In the genomic region with DNA sequence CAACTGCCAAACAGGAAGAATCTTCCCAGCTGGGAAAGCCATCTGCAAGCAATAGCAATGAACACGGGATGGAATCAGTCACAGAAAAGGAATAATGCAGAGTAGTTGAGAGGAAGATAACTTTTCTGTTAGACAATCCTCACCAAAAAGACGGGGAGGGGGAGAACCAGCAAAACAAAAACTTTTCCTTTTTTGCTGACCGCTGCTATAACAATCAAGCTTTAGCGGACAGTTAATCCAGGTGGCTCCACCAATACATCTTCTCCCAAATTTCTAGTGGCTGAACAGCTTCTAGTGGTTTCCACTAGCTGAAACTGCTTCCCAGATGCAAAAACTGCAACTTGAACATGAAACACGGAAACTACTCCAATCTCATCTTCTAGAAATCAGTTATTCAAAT, we compare ENCODE assay signal across 8 cellular contexts. TPM values are rescaled to one million over a fixed set of nuclear protein-coding genes. Genes with fewer than 3 reads are reported as not detected.
DNase-seq lines count a peak whose midpoint lies in the region; ATAC-seq and TF ChIP-seq lines count a peak whose summit lies in the region.

No MANE protein-coding gene starts in this region.

- peak overlapping the region; percentile 91 to 95 (median 94) for H3K4me3 Mint-ChIP-seq in naive B cell

- H3K27ac ChIP-seq in KOPT-K1 (ENCODE audit: low read depth, low read length, poor library complexity, severe bottlenecking): peak overlapping the region; percentile 93
- H3K27ac ChIP-seq in coronary artery: peak overlapping the region in 1 of 2 donors; percentile 89

- H3K27me3 Mint-ChIP-seq in naive B cell: no peaks in the 10 kb centered on the region

- H3K4me3 ChIP-seq in AG10803 (ENCODE audit: low read length) (peak overlapping the region; percentile 92), coronary artery (peak overlapping the region; percentile 93)

- H3K36me3 Mint-ChIP-seq in naive B cell: no peaks in the 10 kb centered on the region

- H3K27ac Mint-ChIP-seq in naive B cell: peak overlapping the region; percentile 53 to 93 (median 72)

- H3K4me1 Mint-ChIP-seq in naive B cell: peaks cover 34 to 58% (median 47%) of the 10 kb centered on the region in 3 donors

- no peaks in the 10 kb centered on the region for H3K9me3 Mint-ChIP-seq in naive B cell

- H3K9me3 ChIP-seq in KOPT-K1 (ENCODE audit: insufficient read depth, low read length, poor library complexity, severe bottlenecking): no peaks in the 10 kb centered on the region

- ATAC-seq in naive B cell (ENCODE audit: low read depth in 2 of 2): no peak

- H3K36me3 ChIP-seq in KOPT-K1 (ENCODE audit: insufficient read depth, low read length): peaks cover 55% of the 10 kb centered on the region

- TF ChIP-seq CTCF in AG10803 (conservative IDR thresholded peaks at IDR 0.05; ENCODE audit: low read length): no peak
- no peak for TF ChIP-seq CTCF in coronary artery (IDR thresholded peaks at IDR 0.05)

- DNase-seq in AG10803 (ENCODE audit: low read depth) (no peak), coronary artery (ENCODE audit: low spot score) (no peak), naive B cell (peak; percentile 1), NCI-H2081 (lab: John Stamatoyannopoulos, UW) (no peak), Kasumi-1 (lab: John Stamatoyannopoulos, UW) (no peak), NCI-H345 treated with DMSO at 0.1 percent for 48 hours (lab: John Stamatoyannopoulos, UW; ENCODE audit: unreplicated experiment) (no peak)
- DNase-seq in stimulated activated CD4-positive, alpha-beta T cell treated with anti-CD3 and anti-CD28 coated beads, Interleukin-2, amount 100 ng/mL, for 48 hours: no peak

RNA-seq across cellular contexts. Expression of a gene that starts 1.0 kb away (rescaled TPM):
- polyA plus RNA-seq in naive B cell (ENCODE audit: low read depth in 6 of 6): 10 to 100 TPM; 39.7 to 54.3 (median 42.7) TPM

RNA-seq across cellular contexts. Expression of a gene that starts 40.2 kb away (rescaled TPM):
- polyA plus RNA-seq in naive B cell (ENCODE audit: low read depth in 6 of 6): 1 to 10 TPM in 3 of 6 donors, under 1 TPM in 2, not detected in 1; 0.52 to 2.2 (median 1.2) TPM
